In the genomic region with DNA sequence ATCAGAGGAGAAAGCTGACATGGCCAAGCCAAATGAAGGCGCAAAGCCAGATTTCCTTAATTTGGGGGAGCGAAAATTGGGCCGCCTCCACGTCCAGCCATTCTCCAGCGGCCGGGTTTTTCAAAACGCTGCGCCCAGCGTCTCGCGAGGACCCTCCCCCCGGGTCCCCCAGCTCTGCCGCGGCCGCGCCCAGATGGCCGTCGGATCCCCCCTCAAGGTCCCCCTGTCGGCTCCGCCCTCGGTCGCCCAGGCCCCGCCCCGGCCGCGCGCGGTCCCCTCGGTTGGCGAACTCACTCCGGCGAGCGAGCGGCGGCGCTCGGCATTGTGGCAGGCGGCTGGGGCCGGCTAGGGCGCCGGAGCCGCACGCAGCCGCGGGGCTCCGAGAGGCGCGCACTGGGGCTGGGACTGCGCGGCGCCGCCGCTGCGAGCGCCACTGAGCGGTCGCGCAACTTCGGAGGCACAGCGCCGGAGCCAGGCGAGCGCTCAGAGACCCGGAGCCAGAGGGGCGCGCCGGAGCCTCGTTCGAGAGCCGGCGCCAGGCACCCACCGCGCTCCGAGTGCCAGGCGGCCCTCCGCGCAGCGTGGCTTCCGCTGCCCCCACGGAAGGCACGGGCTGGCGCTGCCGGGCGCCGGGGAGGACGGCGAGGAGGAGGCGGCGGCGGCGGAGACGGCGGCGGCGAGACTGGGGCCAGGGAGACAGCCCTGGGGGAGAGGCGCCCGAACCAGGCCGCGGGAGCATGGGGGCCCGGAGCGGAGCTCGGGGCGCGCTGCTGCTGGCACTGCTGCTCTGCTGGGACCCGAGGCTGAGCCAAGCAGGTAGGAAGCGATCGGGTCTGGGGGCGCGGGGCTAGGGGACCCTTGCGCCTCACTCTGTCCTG, we compare ENCODE assay signal across 8 cellular contexts.
A peak's percentile ranks its signal among the peaks of the same experiment; 100 is the strongest.
DNase-seq lines count a peak whose midpoint lies in the region; ATAC-seq and TF ChIP-seq lines count a peak whose summit lies in the region.

A gene (plus strand): TSS at position 322 of the 878 bp plus-strand sequence. CDS start 416 bp downstream, at position 738.

- no peaks in the 10 kb centered on the region for H3K27me3 ChIP-seq in WERI-Rb-1 (ENCODE audit: insufficient read depth, low read depth, severe bottlenecking)

- ATAC-seq in central memory CD8-positive, alpha-beta T cell (replicated peaks; ENCODE audit: extremely low read depth, poor library complexity, severe bottlenecking), result peak; percentile 79
- ATAC-seq in HG02885 (IDR thresholded peaks at IDR 0.05; ENCODE audit: poor library complexity, unreplicated experiment) (no peak), HG02870 (IDR thresholded peaks at IDR 0.05; ENCODE audit: unreplicated experiment) (no peak)

- TF ChIP-seq CTCF in GM12873 (IDR thresholded peaks at IDR 0.05; ENCODE audit: insufficient read depth, low read depth, low read length, missing control alignments), result peak; percentile 21
- TF ChIP-seq CTCF in WERI-Rb-1 (IDR thresholded peaks at IDR 0.05; ENCODE audit: low read depth, low read length), result peak; percentile 51

- H3K36me3 Mint-ChIP-seq in central memory CD8-positive, alpha-beta T cell (ENCODE audit: insufficient read depth), result no peaks in the 10 kb centered on the region

- DNase-seq in NCI-H1694 treated with DMSO at 0.1 percent for 48 hours (lab: John Stamatoyannopoulos, UW), result peak; percentile 54
- peak; percentile 95 for DNase-seq in WERI-Rb-1
- DNase-seq in central memory CD8-positive, alpha-beta T cell (ENCODE audit: low spot score in 2 of 2), result peak in 1 of 2 donors; percentile 37
- DNase-seq in inferior parietal cortex (ENCODE audit: extremely low spot score), result peak; percentile 85

- H3K4me3 ChIP-seq in WERI-Rb-1 (ENCODE audit: low read depth, low read length) (peak within 1 kb of the TSS; percentile 84), skin epidermis (peak within 1 kb of the TSS; percentile 56 to 82 (median 68))

- no peaks in the 10 kb centered on the region for H3K9me3 ChIP-seq in WERI-Rb-1 (ENCODE audit: severe bottlenecking)

- peaks cover 5% of the 10 kb centered on the region for H3K4me1 Mint-ChIP-seq in central memory CD8-positive, alpha-beta T cell

- H3K27ac ChIP-seq in WERI-Rb-1 (peak within 1 kb of the TSS; percentile 67), skin epidermis (peak within 1 kb of the TSS in 20 of 21 experiments; percentile 11 to 88 (median 78))

- no peaks in the 10 kb centered on the region for H3K9me3 Mint-ChIP-seq in central memory CD8-positive, alpha-beta T cell

- H3K36me3 ChIP-seq in WERI-Rb-1, result no peaks in the 10 kb centered on the region

- no peak within 1 kb of the TSS for H3K27ac Mint-ChIP-seq in central memory CD8-positive, alpha-beta T cell (ENCODE audit: low read depth)

- peak within 1 kb of the TSS; percentile 66 for H3K4me3 Mint-ChIP-seq in central memory CD8-positive, alpha-beta T cell

- peaks cover 71% of the 10 kb centered on the region for H3K27me3 Mint-ChIP-seq in central memory CD8-positive, alpha-beta T cell
